Comparison of ENCODE assay signal across 8 cellular contexts in genomic region chr1:245154429-245155185, GRCh38. TPM values are rescaled to one million over a fixed set of nuclear protein-coding genes. Genes with fewer than 3 reads are reported as not detected.
DNase-seq lines count a peak whose midpoint lies in the region; ATAC-seq and TF ChIP-seq lines count a peak whose summit lies in the region.

KIF26B (plus strand) TSS chr1:245154985; CDS start chr1:245155425, 440 bp downstream.

- peaks cover 53% of the 10 kb centered on the region for H3K27me3 Mint-ChIP-seq in activated naive CD4-positive, alpha-beta T cell treated with anti-CD3 and anti-CD28 coated beads, Interleukin-2, amount 50 U/mL, for 24 hours

- no peaks in the 10 kb centered on the region for H3K36me3 ChIP-seq in parathyroid adenoma (ENCODE audit: control insufficient read depth, insufficient read depth, low read length)

- H3K4me3 Mint-ChIP-seq in activated naive CD4-positive, alpha-beta T cell treated with anti-CD3 and anti-CD28 coated beads, Interleukin-2, amount 50 U/mL, for 24 hours = peak within 1 kb of the TSS; percentile 82

- peaks cover 3% of the 10 kb centered on the region for H3K36me3 Mint-ChIP-seq in activated naive CD4-positive, alpha-beta T cell treated with anti-CD3 and anti-CD28 coated beads, Interleukin-2, amount 50 U/mL, for 24 hours

- peak within 1 kb of the TSS; percentile 100 for H3K4me2 ChIP-seq in parathyroid adenoma (ENCODE audit: low read length)

- H3K9ac ChIP-seq in parathyroid adenoma = no peak within 1 kb of the TSS

- peaks cover 16% of the 10 kb centered on the region for H3K4me1 Mint-ChIP-seq in activated naive CD4-positive, alpha-beta T cell treated with anti-CD3 and anti-CD28 coated beads, Interleukin-2, amount 50 U/mL, for 24 hours

- H3K9me3 ChIP-seq in parathyroid adenoma (ENCODE audit: control insufficient read depth, low read length) = no peaks in the 10 kb centered on the region

- no peak within 1 kb of the TSS for H3K27ac ChIP-seq in parathyroid adenoma

- no peaks in the 10 kb centered on the region for H3K79me2 ChIP-seq in parathyroid adenoma

- H2AFZ ChIP-seq in parathyroid adenoma = peak within 1 kb of the TSS; percentile 73

- TF ChIP-seq CTCF in GM10266 (IDR thresholded peaks at IDR 0.05; ENCODE audit: control insufficient read depth, insufficient read depth, low read depth, missing control alignments) (no peak), parathyroid adenoma (IDR thresholded peaks at IDR 0.05) (no peak)

- peaks cover 7% of the 10 kb centered on the region for H3K9me3 Mint-ChIP-seq in activated naive CD4-positive, alpha-beta T cell treated with anti-CD3 and anti-CD28 coated beads, Interleukin-2, amount 50 U/mL, for 24 hours

- peak; percentile 48 for ATAC-seq in Right ventricle myocardium superior (ENCODE audit: poor library complexity)
- ATAC-seq in HG02981 (IDR thresholded peaks at IDR 0.05; ENCODE audit: unreplicated experiment) = no peak
- ATAC-seq in GM18858 (IDR thresholded peaks at IDR 0.05; ENCODE audit: unreplicated experiment) = no peak

- DNase-seq in A172 (ENCODE audit: low spot score) (peak; percentile 21), GM10266 (ENCODE audit: extremely low spot score) (peak; percentile 67), NCI-H69 (lab: John Stamatoyannopoulos, UW) (peak; percentile 84), Right ventricle myocardium superior (peak; percentile 48)

- intact Hi-C loops in Right ventricle myocardium superior (cut with DNase I) = loop anchor here (10.0 kb wide), 2 partner anchors 220 to 1340 kb away; no protein-coding TSS in a partner anchor

- H3K4me3 ChIP-seq in parathyroid adenoma (ENCODE audit: low read depth, low read length) = peak within 1 kb of the TSS; percentile 62

- H3K27me3 ChIP-seq in parathyroid adenoma (ENCODE audit: control insufficient read depth, insufficient read depth, low read length) = no peaks in the 10 kb centered on the region

- no peak within 1 kb of the TSS for H3K27ac Mint-ChIP-seq in activated naive CD4-positive, alpha-beta T cell treated with anti-CD3 and anti-CD28 coated beads, Interleukin-2, amount 50 U/mL, for 24 hours

- H3K4me1 ChIP-seq in parathyroid adenoma = no peaks in the 10 kb centered on the region

RNA-seq across cellular contexts. Expression of gene KIF26B, which starts in this region (rescaled TPM):
- 0.57 and 2.1 TPM in 2 replicates for total RNA-seq in A172 (2014; rRNA removed; shearing (Covaris generic))
- 2.4 TPM for total RNA-seq in Right ventricle myocardium superior

Comparison
In these comparisons a context has a peak if more than half of its experiments do, and no peak if none do; other contexts are left out.
1. DNase-seq: peak in every context shown above with its lines; median percentile 84 in NCI-H69; 67 in GM10266; 48 in Right ventricle myocardium superior; 21 in A172.